ENCODE assay signal across 25 cellular contexts in genomic region chr20:18266282-18266681, GRCh38.
"Had no signal": no experiment of that assay in that cellular context is flagged by ENCODE, and none has a peak within 500 bp of the region (broad histone marks: within the 10 kb centered on the region; RNA-seq: fewer than 3 reads in every experiment).

No MANE protein-coding gene starts in this region.

- H3K27ac ChIP-seq: coronary artery, dorsolateral prefrontal cortex, epithelial cell of prostate, esophagus squamous epithelium, gastrocnemius medialis, heart right ventricle, left lung, lower lobe of right lung had no signal

- H3K9me3 Mint-ChIP-seq: mesothelial cell of epicardium, naive B cell had no signal

- DNase-seq: dorsolateral prefrontal cortex; effector CD4-positive, alpha-beta T cell; effector memory CD4-positive, alpha-beta T cell; erythroblast; esophagus squamous epithelium; foreskin fibroblast; foreskin melanocyte; gastrocnemius medialis; glutamatergic neuron; head of caudate nucleus; heart right ventricle; hippocampal formation; left cardiac atrium; left lung; left ventricle myocardium superior; lower lobe of right lung; mesenchymal stem cell; mucosa of descending colon; naive B cell had no signal

- H3K27me3 ChIP-seq: left lung had no signal

- H3K27ac Mint-ChIP-seq: mesothelial cell of epicardium had no signal

- H3K4me3 Mint-ChIP-seq: mesothelial cell of epicardium, naive B cell had no signal

- H3K4me3 ChIP-seq: coronary artery, dorsolateral prefrontal cortex, esophagus squamous epithelium, gastrocnemius medialis, heart right ventricle, left lung, lower lobe of right lung, mucosa of descending colon had no signal

- H3K36me3 Mint-ChIP-seq: mesothelial cell of epicardium, naive B cell had no signal

- ATAC-seq: esophagus mucosa, gastrocnemius medialis, heart right ventricle, left cardiac atrium, left lung, left ventricle myocardium superior, lower lobe of right lung, mucosa of descending colon had no signal

- H3K9me3 ChIP-seq: esophagus squamous epithelium, gastrocnemius medialis, heart right ventricle, left lung, lower lobe of right lung, mucosa of descending colon had no signal

- H3K4me1 Mint-ChIP-seq: mesothelial cell of epicardium, naive B cell had no signal

- H3K36me3 ChIP-seq: esophagus squamous epithelium, gastrocnemius medialis, heart right ventricle, left lung, lower lobe of right lung had no signal

- FAIRE-seq: islet of Langerhans, keratinocyte had no signal

- H3K4me1 ChIP-seq: esophagus squamous epithelium, gastrocnemius medialis, heart right ventricle, left lung, lower lobe of right lung had no signal
